In the genomic region with DNA sequence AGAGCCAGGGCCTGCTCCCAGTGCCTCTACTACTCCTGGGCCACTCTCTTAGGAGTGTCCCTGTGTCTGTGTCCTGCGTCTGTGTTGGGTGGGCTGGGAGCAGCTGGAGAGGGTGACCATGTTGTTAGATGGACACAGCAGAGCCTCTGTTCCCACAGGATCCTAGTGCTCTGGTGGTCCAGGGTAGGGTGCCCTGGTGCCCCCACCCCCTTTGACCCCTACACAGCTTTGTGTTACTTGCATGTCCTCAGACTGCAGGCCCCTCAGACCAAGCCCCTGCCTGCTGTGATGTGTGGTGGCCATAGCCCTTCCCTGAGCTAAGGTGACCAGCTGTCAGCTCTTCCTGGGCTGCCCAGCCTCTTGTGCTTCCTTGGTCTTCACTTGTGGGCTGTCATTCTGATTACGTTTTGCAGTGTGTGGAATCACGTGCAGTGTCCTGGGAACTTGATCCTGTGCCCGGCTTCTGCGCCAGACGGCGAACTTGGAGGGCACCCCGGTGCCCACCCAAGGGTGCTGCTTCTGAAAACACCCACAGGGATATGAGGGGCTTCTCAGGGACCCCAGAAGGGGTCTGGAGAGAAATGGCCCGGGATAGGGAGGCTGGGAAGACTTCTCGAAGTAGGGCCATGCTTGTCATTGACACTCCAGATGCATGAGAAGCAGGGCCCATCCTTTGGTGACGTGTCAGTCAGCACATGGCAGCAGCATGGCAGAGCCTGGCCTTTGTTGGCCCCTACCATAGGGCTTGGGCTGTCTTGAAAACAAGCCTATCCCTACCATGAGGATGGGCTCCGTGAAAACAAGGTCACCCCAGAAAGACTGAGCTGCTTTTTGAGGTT, we compare ENCODE assay signal across 8 cellular contexts. TPM values are rescaled to one million over a fixed set of nuclear protein-coding genes. Genes with fewer than 3 reads are reported as not detected.
DNase-seq lines count a peak whose midpoint lies in the region; ATAC-seq, FAIRE-seq and TF ChIP-seq lines count a peak whose summit lies in the region.

No MANE protein-coding gene starts in this region.

- POLR2A ChIA-PET in activated CD4-positive, alpha-beta T cell treated with anti-CD3 and anti-CD28 coated beads, Interleukin-2, amount 10 ng/mL, durations not matched to agents 7 days and 5 days (lab: Charles Lee) = no interaction called here
- POLR2A ChIA-PET in HepG2 (lab: Yijun Ruan, JAX) = interaction anchor here (0.6 to 2.1 kb wide), 3 partner anchors 9 to 64 kb away, joined by 3 to 4 read pairs (median 3); no protein-coding TSS in a partner anchor

- TF ChIP-seq EP300 in HepG2 (IDR thresholded peaks at IDR 0.05; ENCODE audit: low read depth in 2 of 2, low read length in 2 of 2) (no peak), HepG2 (CRISPR knock-in tag; IDR thresholded peaks at IDR 0.05; ENCODE audit: borderline replicate concordance) (no peak)

- H3K27ac ChIP-seq in ascending aorta = peak overlapping the region; percentile 89 to 91
- H3K27ac ChIP-seq in HepG2 (ENCODE audit: extremely low read length, insufficient read depth, low read length) = peak overlapping the region; percentile 53
- H3K27ac ChIP-seq in thoracic aorta = peak overlapping the region; percentile 79 to 84

- H3K9me3 ChIP-seq in ascending aorta (no peaks in the 10 kb centered on the region), HepG2 (ENCODE audit: low read length) (no peaks in the 10 kb centered on the region), thoracic aorta (no peaks in the 10 kb centered on the region)

- peak overlapping the region; percentile 98 for H3K4me2 ChIP-seq in HepG2 (ENCODE audit: low read depth, low read length)

- CTCF ChIA-PET in activated CD4-positive, alpha-beta T cell treated with anti-CD3 and anti-CD28 coated beads, Interleukin-2, amount 10 ng/mL, durations not matched to agents 7 days and 5 days (lab: Charles Lee) = interaction anchor here (1.2 to 1.7 kb wide), 3 partner anchors 9 to 18 kb away, joined by 3 to 6 read pairs (median 4); no protein-coding TSS in a partner anchor
- CTCF ChIA-PET in HepG2 (lab: Yijun Ruan, JAX; ENCODE audit: low intra/inter-chr PET ratio, low total read pairs) = no interaction called here

- FAIRE-seq in HepG2 (lab: Jason Lieb, UNC) = no peak

- peak overlapping the region; percentile 77 for H3K9ac ChIP-seq in HepG2 (ENCODE audit: insufficient read depth, low read depth, low read length)

- no peaks in the 10 kb centered on the region for H4K20me1 ChIP-seq in HepG2 (ENCODE audit: insufficient read depth, low read length)

- peaks cover 34% of the 10 kb centered on the region for H3K4me1 Mint-ChIP-seq in activated CD4-positive, alpha-beta T cell treated with anti-CD3 and anti-CD28 coated beads, Interleukin-2, amount 10 ng/mL, durations not matched to agents 7 days and 5 days

- TF ChIP-seq RAD21 in HepG2 (CRISPR knock-in tag; IDR thresholded peaks at IDR 0.05) = no peak

- H3K36me3 ChIP-seq in ascending aorta (peaks cover 0 to 2% of the 10 kb centered on the region in 2 donors), HepG2 (replicated peaks in 1 of 2; ENCODE audit: control insufficient read depth in 1 of 2, insufficient read depth in 2 of 2, low read length in 2 of 2) (0 out of 5 replicates have a peak, but pooled peaks cover 0 to 1% of the 10 kb centered on the region in 2 experiments), thoracic aorta (no peaks in the 10 kb centered on the region)

- no peak for DNase-seq in activated CD4-positive, alpha-beta T cell treated with anti-CD3 and anti-CD28 coated beads, Interleukin-2, amount 10 ng/mL, durations not matched to agents 7 days and 5 days
- DNase-seq in activated CD4-positive, alpha-beta T cell treated with anti-CD3 and anti-CD28 coated beads for 4 hours = no peak
- DNase-seq in ascending aorta (ENCODE audit: low spot score in 2 of 2) (no peak), HepG2 (ENCODE audit: low spot score) (no peak), thoracic aorta (ENCODE audit: low spot score) (no peak), GDM1 (lab: John Stamatoyannopoulos, UW) (no peak)

- TF ChIP-seq CTCF in ascending aorta (IDR thresholded peaks at IDR 0.05) = no peak
- no peak for TF ChIP-seq CTCF in HepG2 (CRISPR knock-in tag; IDR thresholded peaks at IDR 0.05)
- no peak for TF ChIP-seq CTCF in thoracic aorta (IDR thresholded peaks at IDR 0.05)

- WGBS in HepG2 (ENCODE audit: low lambda C conversion rate) = 92% methylated on average over 7 of the region's 12 CpGs

- peak overlapping the region; percentile 78 to 97 for H3K4me3 ChIP-seq in ascending aorta
- H3K4me3 ChIP-seq in HepG2 (replicated peaks in 1 of 3; ENCODE audit: insufficient read depth in 1 of 3, low read depth in 2 of 3, low read length in 3 of 3) = peak overlapping the region; percentile 83 to 95 (median 88); a peak in 4 of 6 replicates
- peak overlapping the region; percentile 86 for H3K4me3 ChIP-seq in thoracic aorta

- peaks cover 14% of the 10 kb centered on the region for H3K27me3 Mint-ChIP-seq in activated CD4-positive, alpha-beta T cell treated with anti-CD3 and anti-CD28 coated beads, Interleukin-2, amount 10 ng/mL, durations not matched to agents 7 days and 5 days

- no peak overlapping the region for H2AFZ ChIP-seq in HepG2 (ENCODE audit: low read length)

- H3K4me1 ChIP-seq in ascending aorta (peaks cover 5 to 16% of the 10 kb centered on the region in 2 donors), HepG2 (ENCODE audit: insufficient read depth, low read length) (peaks cover 39% of the 10 kb centered on the region), thoracic aorta (ENCODE audit: control insufficient read depth in 1 of 2, low read depth in 2 of 2) (peaks cover 17 to 26% of the 10 kb centered on the region in 2 donors)

- peak overlapping the region; percentile 95 for H3K27ac Mint-ChIP-seq in activated CD4-positive, alpha-beta T cell treated with anti-CD3 and anti-CD28 coated beads, Interleukin-2, amount 10 ng/mL, durations not matched to agents 7 days and 5 days

- TF ChIP-seq POLR2A in HepG2 (IDR thresholded peaks at IDR 0.05; ENCODE audit: insufficient read depth in 1 of 2, low read depth in 2 of 2, low read length in 2 of 2) = no peak

- peak overlapping the region; percentile 87 for H3K4me3 Mint-ChIP-seq in activated CD4-positive, alpha-beta T cell treated with anti-CD3 and anti-CD28 coated beads, Interleukin-2, amount 10 ng/mL, durations not matched to agents 7 days and 5 days

- peaks cover 12% of the 10 kb centered on the region for H3K79me2 ChIP-seq in HepG2 (ENCODE audit: insufficient read depth, low read length)

- H3K9me3 Mint-ChIP-seq in activated CD4-positive, alpha-beta T cell treated with anti-CD3 and anti-CD28 coated beads, Interleukin-2, amount 10 ng/mL, durations not matched to agents 7 days and 5 days = no peaks in the 10 kb centered on the region

- peaks cover 3% of the 10 kb centered on the region for H3K36me3 Mint-ChIP-seq in activated CD4-positive, alpha-beta T cell treated with anti-CD3 and anti-CD28 coated beads, Interleukin-2, amount 10 ng/mL, durations not matched to agents 7 days and 5 days (ENCODE audit: low read depth)

- in situ Hi-C loops in HepG2 (cut with HindIII; ENCODE audit: extremely low pct_ligation_motif_present, low pct_unique_long_range_greater_than_20kb) = no loop called here

- BruUV-seq in HepG2 (replicated peaks; lab: Mats Ljungman, UMichigan) = no TSS peak

- no peak for ATAC-seq in HepG2
- ATAC-seq in thoracic aorta (ENCODE audit: insufficient number of reproducible peaks, low FRiP score, low read depth) = no peak
- no peak for ATAC-seq in GM18520 (IDR thresholded peaks at IDR 0.05; ENCODE audit: unreplicated experiment)
- no peak for ATAC-seq in GM21529 (IDR thresholded peaks at IDR 0.05; ENCODE audit: unreplicated experiment)

- H3K27me3 ChIP-seq in ascending aorta (no peaks in the 10 kb centered on the region), HepG2 (ENCODE audit: control insufficient read depth in 1 of 2, insufficient read depth in 2 of 2, low read length in 2 of 2) (peaks cover 0 to 5% of the 10 kb centered on the region in 2 experiments; a peak in 1 of 5 replicates), thoracic aorta (replicated peaks; ENCODE audit: insufficient read depth) (no peaks in the 10 kb centered on the region)

- intact Hi-C loops in ascending aorta (cut with DNase I) (loop anchor here (5.0 to 10.0 kb wide), 2 partner anchors 110 to 168 kb away; partner anchors contain the start of genes GNB1L, RTL10 and ZDHHC8), HepG2 (cut with micrococcal nuclease; ENCODE audit: unreplicated experiment) (no loop called here)

RNA-seq across cellular contexts. Expression of gene TANGO2, which starts 1.5 kb away (rescaled TPM):
- 10 to 100 TPM; 36.7 to 39.7 TPM for total RNA-seq in activated CD4-positive, alpha-beta T cell treated with anti-CD3 and anti-CD28 coated beads, Interleukin-2, amount 10 ng/mL, durations not matched to agents 7 days and 5 days
- 26.3 TPM for total RNA-seq in ascending aorta
- total RNA-seq in HepG2 (2016; rRNA removed; fragmentation: Illumina TruSeq; extraction: Trizol) = 12.1 and 12.9 TPM in 2 replicates
- 7.0 and 7.5 TPM in 2 replicates for total RNA-seq in HepG2 (2016; cell fraction: cytosol; rRNA removed; fragmentation: Illumina TruSeq; extraction: Trizol; ENCODE audit: low read depth)
- total RNA-seq in HepG2 (2016; cell fraction: insoluble cytoplasmic fraction; rRNA removed; fragmentation: Illumina TruSeq; extraction: Trizol) = 11.8 and 12.2 TPM in 2 replicates
- total RNA-seq in HepG2 (2016; cell fraction: membrane; rRNA removed; fragmentation: Illumina TruSeq; extraction: Trizol) = 17.5 and 20.9 TPM in 2 replicates
- total RNA-seq in HepG2 (2016; cell fraction: nucleus; rRNA removed; fragmentation: Illumina TruSeq; extraction: Trizol) = 7.2 and 10.6 TPM in 2 replicates
- polyA plus RNA-seq in HepG2 (2011; rRNA removed) = 14.8 and 20.8 TPM in 2 replicates
- 17.4 and 18.3 TPM in 2 replicates for polyA plus RNA-seq in HepG2 (2011; cell fraction: cytosol; rRNA removed)
- polyA plus RNA-seq in HepG2 (2011; cell fraction: nucleus; rRNA removed) = 24.2 and 25.5 TPM in 2 replicates
- polyA plus RNA-seq in HepG2 (2012) = 5.0 and 9.6 TPM in 2 replicates
- 8.1 TPM in 2 replicates for polyA plus RNA-seq in HepG2 (2016; cell fraction: cytosol; fragmentation: Illumina TruSeq; extraction: Trizol; ENCODE audit: low read depth)
- polyA plus RNA-seq in HepG2 (2016; cell fraction: insoluble cytoplasmic fraction; fragmentation: Illumina TruSeq; extraction: Trizol; ENCODE audit: low read depth) = 10.1 and 14.2 TPM in 2 replicates
- polyA plus RNA-seq in HepG2 (2016; cell fraction: membrane; fragmentation: Illumina TruSeq; extraction: Trizol; ENCODE audit: low read depth) = 14.1 and 15.1 TPM in 2 replicates
- polyA plus RNA-seq in HepG2 (2016; cell fraction: nucleus; fragmentation: Illumina TruSeq; extraction: Trizol; ENCODE audit: insufficient read depth, low read depth) = 17.4 and 18.4 TPM in 2 replicates
- polyA minus RNA-seq in HepG2 (2011; rRNA and poly(A)+ RNA removed; ENCODE audit: low replicate concordance) = 34.8 and 39.9 TPM in 2 replicates
- 9.8 and 10.9 TPM in 2 replicates for polyA minus RNA-seq in HepG2 (2011; cell fraction: cytosol; rRNA and poly(A)+ RNA removed)
- polyA minus RNA-seq in HepG2 (2011; cell fraction: nucleus; rRNA and poly(A)+ RNA removed) = 8.9 and 9.0 TPM in 2 replicates
- 100 to 1,000 TPM in 1 of 2 donors, 10 to 100 TPM in 1; 48.7 to 109 TPM for total RNA-seq in thoracic aorta

RNA-seq across cellular contexts. Expression of gene ARVCF, which starts 5.8 kb away (rescaled TPM):
- 1 to 10 TPM in 1 of 2 experiments, under 1 TPM in 1; 0.89 to 1.2 TPM for total RNA-seq in activated CD4-positive, alpha-beta T cell treated with anti-CD3 and anti-CD28 coated beads, Interleukin-2, amount 10 ng/mL, durations not matched to agents 7 days and 5 days
- total RNA-seq in ascending aorta (252 TPM), HepG2 (2016; rRNA removed; fragmentation: Illumina TruSeq; extraction: Trizol) (10.4 and 17.7 TPM in 2 replicates), thoracic aorta (100 to 1,000 TPM in 1 of 2 donors, 10 to 100 TPM in 1; 95.0 to 165 TPM)
- total RNA-seq in HepG2 (2016; cell fraction: cytosol; rRNA removed; fragmentation: Illumina TruSeq; extraction: Trizol; ENCODE audit: low read depth) = 3.9 and 4.0 TPM in 2 replicates
- total RNA-seq in HepG2 (2016; cell fraction: insoluble cytoplasmic fraction; rRNA removed; fragmentation: Illumina TruSeq; extraction: Trizol) = 8.1 and 18.0 TPM in 2 replicates
- 3.8 and 4.0 TPM in 2 replicates for total RNA-seq in HepG2 (2016; cell fraction: membrane; rRNA removed; fragmentation: Illumina TruSeq; extraction: Trizol)
- 20.2 and 20.4 TPM in 2 replicates for total RNA-seq in HepG2 (2016; cell fraction: nucleus; rRNA removed; fragmentation: Illumina TruSeq; extraction: Trizol)
- polyA plus RNA-seq in HepG2 (2011; rRNA removed) = 16.4 and 23.8 TPM in 2 replicates
- polyA plus RNA-seq in HepG2 (2011; cell fraction: cytosol; rRNA removed) = 8.4 and 13.1 TPM in 2 replicates
- 152 and 182 TPM in 2 replicates for polyA plus RNA-seq in HepG2 (2011; cell fraction: nucleus; rRNA removed)
- polyA plus RNA-seq in HepG2 (2012) = 11.1 and 12.4 TPM in 2 replicates
- polyA plus RNA-seq in HepG2 (2016; cell fraction: cytosol; fragmentation: Illumina TruSeq; extraction: Trizol; ENCODE audit: low read depth) = 0.99 and 1.4 TPM in 2 replicates
- polyA plus RNA-seq in HepG2 (2016; cell fraction: insoluble cytoplasmic fraction; fragmentation: Illumina TruSeq; extraction: Trizol; ENCODE audit: low read depth) = 8.5 and 10.9 TPM in 2 replicates
- polyA plus RNA-seq in HepG2 (2016; cell fraction: membrane; fragmentation: Illumina TruSeq; extraction: Trizol; ENCODE audit: low read depth) = 2.0 and 2.3 TPM in 2 replicates
- 42.2 and 48.6 TPM in 2 replicates for polyA plus RNA-seq in HepG2 (2016; cell fraction: nucleus; fragmentation: Illumina TruSeq; extraction: Trizol; ENCODE audit: insufficient read depth, low read depth)
- polyA minus RNA-seq in HepG2 (2011; rRNA and poly(A)+ RNA removed; ENCODE audit: low replicate concordance) = 1.2 and 26.6 TPM in 2 replicates
- polyA minus RNA-seq in HepG2 (2011; cell fraction: cytosol; rRNA and poly(A)+ RNA removed) = 9.2 and 12.0 TPM in 2 replicates
- 28.6 and 29.7 TPM in 2 replicates for polyA minus RNA-seq in HepG2 (2011; cell fraction: nucleus; rRNA and poly(A)+ RNA removed)

RNA-seq across cellular contexts. Expression of gene DGCR8, which starts 57.6 kb away (rescaled TPM):
- total RNA-seq in activated CD4-positive, alpha-beta T cell treated with anti-CD3 and anti-CD28 coated beads, Interleukin-2, amount 10 ng/mL, durations not matched to agents 7 days and 5 days = 10 to 100 TPM; 51.2 to 54.5 TPM
- total RNA-seq in ascending aorta = 18.0 TPM
- 14.8 and 23.2 TPM in 2 replicates for total RNA-seq in HepG2 (2016; rRNA removed; fragmentation: Illumina TruSeq; extraction: Trizol)
- 6.6 and 9.7 TPM in 2 replicates for total RNA-seq in HepG2 (2016; cell fraction: cytosol; rRNA removed; fragmentation: Illumina TruSeq; extraction: Trizol; ENCODE audit: low read depth)
- total RNA-seq in HepG2 (2016; cell fraction: insoluble cytoplasmic fraction; rRNA removed; fragmentation: Illumina TruSeq; extraction: Trizol) = 12.0 and 23.2 TPM in 2 replicates
- total RNA-seq in HepG2 (2016; cell fraction: membrane; rRNA removed; fragmentation: Illumina TruSeq; extraction: Trizol) = 9.0 and 9.2 TPM in 2 replicates
- 31.9 and 36.2 TPM in 2 replicates for total RNA-seq in HepG2 (2016; cell fraction: nucleus; rRNA removed; fragmentation: Illumina TruSeq; extraction: Trizol)
- polyA plus RNA-seq in HepG2 (2011; rRNA removed) = 10.2 and 14.6 TPM in 2 replicates
- polyA plus RNA-seq in HepG2 (2011; cell fraction: cytosol; rRNA removed) = 5.7 and 6.4 TPM in 2 replicates
- 78.1 and 81.2 TPM in 2 replicates for polyA plus RNA-seq in HepG2 (2011; cell fraction: nucleus; rRNA removed)
- polyA plus RNA-seq in HepG2 (2012) = 11.5 and 13.9 TPM in 2 replicates
- 2.2 and 2.4 TPM in 2 replicates for polyA plus RNA-seq in HepG2 (2016; cell fraction: cytosol; fragmentation: Illumina TruSeq; extraction: Trizol; ENCODE audit: low read depth)
- polyA plus RNA-seq in HepG2 (2016; cell fraction: insoluble cytoplasmic fraction; fragmentation: Illumina TruSeq; extraction: Trizol; ENCODE audit: low read depth) = 11.4 and 14.1 TPM in 2 replicates
- 4.9 TPM in 2 replicates for polyA plus RNA-seq in HepG2 (2016; cell fraction: membrane; fragmentation: Illumina TruSeq; extraction: Trizol; ENCODE audit: low read depth)
- 67.7 and 78.1 TPM in 2 replicates for polyA plus RNA-seq in HepG2 (2016; cell fraction: nucleus; fragmentation: Illumina TruSeq; extraction: Trizol; ENCODE audit: insufficient read depth, low read depth)
- 25.9 and 28.5 TPM in 2 replicates for polyA minus RNA-seq in HepG2 (2011; rRNA and poly(A)+ RNA removed; ENCODE audit: low replicate concordance)
- polyA minus RNA-seq in HepG2 (2011; cell fraction: cytosol; rRNA and poly(A)+ RNA removed) = 4.4 and 5.3 TPM in 2 replicates
- polyA minus RNA-seq in HepG2 (2011; cell fraction: nucleus; rRNA and poly(A)+ RNA removed) = 31.7 and 34.0 TPM in 2 replicates
- total RNA-seq in thoracic aorta = 10 to 100 TPM; 23.7 to 47.3 TPM
